10 cellular contexts compared by ENCODE assay signal in genomic region chr6:31354788-31355539, GRCh38. TPM values are rescaled to one million over a fixed set of nuclear protein-coding genes. Genes with fewer than 3 reads are reported as not detected.
DNase-seq lines count a peak whose midpoint lies in the region; ATAC-seq and TF ChIP-seq lines count a peak whose summit lies in the region.
"Had no signal": no experiment of that assay in that cellular context is flagged by ENCODE, and none has a peak within 500 bp of the region (broad histone marks: within the 10 kb centered on the region; RNA-seq: fewer than 3 reads in every experiment).

No MANE protein-coding gene starts in this region.

- peak overlapping the region; percentile 99 for H3K9ac ChIP-seq in mucosa of stomach (ENCODE audit: low read length)

- intact Hi-C loops in right cardiac atrium (cut with DNase I) = loop anchor here (5.0 to 10.0 kb wide), 4 partner anchors 80 to 90 kb away; partner anchors contain the start of gene HLA-C (in 2 of the 4)
- intact Hi-C loops in left cardiac atrium (cut with DNase I) = loop anchor here (5.0 kb wide), 2 partner anchors 78 to 88 kb away; no protein-coding TSS in a partner anchor

- peaks cover 22% of the 10 kb centered on the region for H3K36me3 Mint-ChIP-seq in activated naive CD8-positive, alpha-beta T cell

- DNase-seq in right cardiac atrium (no peak), left cardiac atrium (no peak), upper lobe of left lung (no peak), hepatic stellate cell (ENCODE audit: low spot score) (no peak), NCI-H2227 treated with DMSO at 0.1 percent for 48 hours (lab: John Stamatoyannopoulos, UW) (no peak), substantia nigra (lab: John Stamatoyannopoulos, UW) (no peak)
- DNase-seq: NCI-H2081 had no signal

- peaks cover 26% of the 10 kb centered on the region for H3K36me3 ChIP-seq in mucosa of stomach (ENCODE audit: control insufficient read depth, insufficient read depth, low read length)
- peaks cover 6 to 33% (median 18%) of the 10 kb centered on the region in 4 donors for H3K36me3 ChIP-seq in upper lobe of left lung

- no peak overlapping the region for H3K27ac ChIP-seq in right cardiac atrium (ENCODE audit: low read length)
- H3K27ac ChIP-seq in upper lobe of left lung = peak overlapping the region in 2 of 4 donors; percentile 18 to 91
- no peak overlapping the region for H3K27ac ChIP-seq in substantia nigra (ENCODE audit: low read depth, low read length, poor library complexity, severe bottlenecking)
- H3K27ac ChIP-seq: RWPE1 had no signal

- H3K4me1 Mint-ChIP-seq in activated naive CD8-positive, alpha-beta T cell (ENCODE audit: low read depth) = peaks cover 69% of the 10 kb centered on the region

- no peaks in the 10 kb centered on the region for H3K9me3 ChIP-seq in right cardiac atrium (ENCODE audit: control insufficient read depth, low read length)
- H3K9me3 ChIP-seq in mucosa of stomach (ENCODE audit: control insufficient read depth, low read length) = no peaks in the 10 kb centered on the region
- H3K9me3 ChIP-seq in upper lobe of left lung = no peaks in the 10 kb centered on the region

- H3K27me3 Mint-ChIP-seq in activated naive CD8-positive, alpha-beta T cell = no peaks in the 10 kb centered on the region

- TF ChIP-seq EP300 in upper lobe of left lung (IDR thresholded peaks at IDR 0.05) = no peak

- H3K4me1 ChIP-seq in right cardiac atrium (ENCODE audit: control insufficient read depth, insufficient read depth, low read length) (peaks cover 3% of the 10 kb centered on the region), mucosa of stomach (ENCODE audit: control insufficient read depth, insufficient read depth, low read length) (peaks cover 19% of the 10 kb centered on the region), upper lobe of left lung (peaks cover 15 to 25% (median 20%) of the 10 kb centered on the region in 4 donors)

- TF ChIP-seq POLR2A in upper lobe of left lung (IDR thresholded peaks at IDR 0.05) = no peak

- H3K4me3 Mint-ChIP-seq in activated naive CD8-positive, alpha-beta T cell = peak overlapping the region; percentile 97

- H3K4me3 ChIP-seq in right cardiac atrium (ENCODE audit: low read length) (peak overlapping the region; percentile 73), mucosa of stomach (ENCODE audit: low read length) (peak overlapping the region; percentile 36), upper lobe of left lung (peak overlapping the region; percentile 43 to 77 (median 64))

- no peaks in the 10 kb centered on the region for H3K9me3 Mint-ChIP-seq in activated naive CD8-positive, alpha-beta T cell (ENCODE audit: low read depth)

- ATAC-seq in right cardiac atrium (no peak), left cardiac atrium (no peak), upper lobe of left lung (ENCODE audit: low FRiP score in 2 of 2) (no peak)

- H3K27me3 ChIP-seq in right cardiac atrium (ENCODE audit: control insufficient read depth, insufficient read depth) (no peaks in the 10 kb centered on the region), mucosa of stomach (ENCODE audit: control insufficient read depth, insufficient read depth, low read length) (no peaks in the 10 kb centered on the region), upper lobe of left lung (no peaks in the 10 kb centered on the region)

- WGBS in right cardiac atrium = 60% methylated on average over 11 of the region's 11 CpGs
- 59 to 72% methylated on average over 4 to 11 of the region's 11 CpGs for WGBS in upper lobe of left lung, 2 donors

- no peak for TF ChIP-seq CTCF in upper lobe of left lung (IDR thresholded peaks at IDR 0.05)

- peak overlapping the region; percentile 96 for H3K27ac Mint-ChIP-seq in activated naive CD8-positive, alpha-beta T cell

RNA-seq across cellular contexts. Expression of gene HLA-B, which starts 2.0 kb away (rescaled TPM):
- 100 to 1,000 TPM; 283 to 475 (median 403) TPM for total RNA-seq in right cardiac atrium
- 448 TPM for polyA plus RNA-seq in right cardiac atrium
- 100 to 1,000 TPM; 609 to 632 TPM for total RNA-seq in left cardiac atrium
- total RNA-seq in upper lobe of left lung = 1,000 to 10,000 TPM; 1,716 to 2,968 (median 2,484) TPM

RNA-seq across cellular contexts. Expression of gene MICA, which starts 48.4 kb away (rescaled TPM):
- total RNA-seq in right cardiac atrium = 10 to 100 TPM; 10.1 to 13.6 (median 11.3) TPM
- 8.8 TPM for polyA plus RNA-seq in right cardiac atrium
- 10 to 100 TPM; 10.0 to 11.3 TPM for total RNA-seq in left cardiac atrium
- 10 to 100 TPM; 21.6 to 81.7 (median 31.4) TPM for total RNA-seq in upper lobe of left lung
